Comparison of ENCODE assay signal across 8 cellular contexts in genomic region chr1:214604543-214604942, GRCh38. TPM values are rescaled to one million over a fixed set of nuclear protein-coding genes. Genes with fewer than 3 reads are reported as not detected.
DNase-seq lines count a peak whose midpoint lies in the region; FAIRE-seq and TF ChIP-seq lines count a peak whose summit lies in the region.

No MANE protein-coding gene starts in this region.

- no peak overlapping the region for H2BK12ac ChIP-seq in H1 (ENCODE audit: low read depth, low read length)

- peaks cover 4% of the 10 kb centered on the region for H3K9me3 Mint-ChIP-seq in activated CD4-positive, alpha-beta T cell treated with anti-CD3 and anti-CD28 coated beads, Interleukin-2, amount 10 ng/mL, durations not matched to agents 24 days and 14 days

- no peak overlapping the region for H2BK20ac ChIP-seq in H1 (ENCODE audit: low read length)

- H4K5ac ChIP-seq in H1 (ENCODE audit: insufficient read length, low read depth, low read length): no peak overlapping the region

- H2AK5ac ChIP-seq in H1 (ENCODE audit: low read depth, low read length): no peak overlapping the region

- peak in 1 of 2 experiments; percentile 27; a peak in 1 of 3 replicates for TF ChIP-seq POLR2A in H1 (IDR thresholded peaks at IDR 0.05; ENCODE audit: control extremely low read depth in 1 of 2, low read depth in 2 of 2, low read length in 2 of 2)
- TF ChIP-seq POLR2A in stomach (IDR thresholded peaks at IDR 0.05): no peak

- H3K27ac ChIP-seq in OCI-LY1 (ENCODE audit: low read depth, low read length, poor library complexity, severe bottlenecking) (no peak overlapping the region), H1 (ENCODE audit: low read depth, low read length) (no peak overlapping the region), stomach (no peak overlapping the region)

- no peak overlapping the region for H2BK5ac ChIP-seq in H1 (ENCODE audit: low read depth, low read length)

- H3K36me3 ChIP-seq in OCI-LY1 (ENCODE audit: insufficient read depth, low read length) (peaks cover 27% of the 10 kb centered on the region), H1 (ENCODE audit: control insufficient read depth in 2 of 4, insufficient read depth in 4 of 4, low read length in 3 of 4) (peaks cover 0 to 24% (median 5%) of the 10 kb centered on the region in 4 experiments; a peak in 5 of 8 replicates), stomach (no peaks in the 10 kb centered on the region)

- no peak overlapping the region for H3K18ac ChIP-seq in H1 (ENCODE audit: extremely low read depth, low read length)

- POLR2A ChIA-PET in H1 (lab: Charles Lee; ENCODE audit: partially characterized antibody): interaction anchor here (0.9 to 2.5 kb wide), 8 partner anchors 11 to 390 kb away, joined by 3 to 12 read pairs (median 3); partner anchors contain the start of gene PTPN14

- H2BK120ac ChIP-seq in H1 (replicated peaks; ENCODE audit: low read depth, low read length): no peak overlapping the region

- no peaks in the 10 kb centered on the region for H3K27me3 ChIP-seq in OCI-LY1 (ENCODE audit: insufficient read depth, low read length)
- no peaks in the 10 kb centered on the region for H3K27me3 ChIP-seq in H1 (replicated peaks in 1 of 4; ENCODE audit: control insufficient read depth in 3 of 4, extremely low read depth in 1 of 4, insufficient read depth in 3 of 4, low read length in 3 of 4)
- H3K27me3 ChIP-seq in stomach: no peaks in the 10 kb centered on the region

- TF ChIP-seq CTCF in OCI-LY1 (IDR thresholded peaks at IDR 0.05; ENCODE audit: low read length) (no peak), H1 (IDR thresholded peaks at IDR 0.05; ENCODE audit: control extremely low read depth in 1 of 3, insufficient read depth in 1 of 3, low read depth in 1 of 3, low read length in 3 of 3) (no peak), stomach (IDR thresholded peaks at IDR 0.05) (no peak)

- peaks cover 5% of the 10 kb centered on the region; the same call in 1 of the 2 replicates for H3K79me1 ChIP-seq in H1 (ENCODE audit: low read depth, low read length)

- no peak overlapping the region for H2BK15ac ChIP-seq in H1 (ENCODE audit: low read length)

- H3F3A ChIP-seq in OCI-LY1 (ENCODE audit: insufficient read depth, low read length): no peaks in the 10 kb centered on the region

- peaks cover 31% of the 10 kb centered on the region for H3K79me2 ChIP-seq in OCI-LY1 (ENCODE audit: insufficient read depth, low read length)
- peaks cover 34 to 56% of the 10 kb centered on the region in 2 experiments for H3K79me2 ChIP-seq in H1 (ENCODE audit: control insufficient read depth in 1 of 2, insufficient read depth in 2 of 2, low read length in 2 of 2)

- H3K9me3 ChIP-seq in OCI-LY1 (ENCODE audit: low read length): peaks cover 5% of the 10 kb centered on the region; the same call in 1 of the 2 replicates
- peaks cover 0 to 2% of the 10 kb centered on the region in 2 experiments; a peak in 1 of 4 replicates for H3K9me3 ChIP-seq in H1 (ENCODE audit: insufficient read depth in 2 of 2, low read depth in 1 of 2, low read length in 1 of 2)
- no peaks in the 10 kb centered on the region for H3K9me3 ChIP-seq in stomach

- CTCF ChIA-PET in H1 (lab: Charles Lee; ENCODE audit: partially characterized antibody): interaction anchor here (1.2 to 2.9 kb wide), 5 partner anchors 21 to 272 kb away, joined by 3 to 13 read pairs (median 4); no protein-coding TSS in a partner anchor

- H3K4me2 ChIP-seq in OCI-LY1 (ENCODE audit: low read length) (peak overlapping the region; percentile 78), H1 (ENCODE audit: insufficient read depth in 1 of 2, low read depth in 2 of 2, low read length in 2 of 2) (peak overlapping the region; percentile 91 to 92)

- DNase-seq in activated CD4-positive, alpha-beta T cell treated with anti-CD3 and anti-CD28 coated beads, Interleukin-2, amount 10 ng/mL, durations not matched to agents 24 days and 14 days: no peak
- no peak for DNase-seq in activated CD4-positive, alpha-beta T cell treated with anti-CD3 and anti-CD28 coated beads, Interleukin-2, amount 50 U/mL, for 4 hours
- DNase-seq in H1 (ENCODE audit: low read depth in 1 of 2, low spot score in 2 of 2) (no peak), renal cortical epithelial cell (ENCODE audit: low read depth) (peak; percentile 49), stomach (no peak), putamen (ENCODE audit: low spot score) (no peak)
- DNase-seq in stimulated activated CD4-positive, alpha-beta T cell treated with anti-CD3 and anti-CD28 coated beads, Interleukin-2, amount 100 ng/mL, for 48 hours: no peak

- H3K36me3 Mint-ChIP-seq in activated CD4-positive, alpha-beta T cell treated with anti-CD3 and anti-CD28 coated beads, Interleukin-2, amount 10 ng/mL, durations not matched to agents 24 days and 14 days (ENCODE audit: low read depth): peaks cover 18% of the 10 kb centered on the region

- no peak overlapping the region for H3K23ac ChIP-seq in H1 (ENCODE audit: insufficient read length)

- no peak for FAIRE-seq in H1 (lab: Jason Lieb, UNC)

- no peaks in the 10 kb centered on the region for H3K27me3 Mint-ChIP-seq in activated CD4-positive, alpha-beta T cell treated with anti-CD3 and anti-CD28 coated beads, Interleukin-2, amount 10 ng/mL, durations not matched to agents 24 days and 14 days

- no peak overlapping the region for H3K4ac ChIP-seq in H1 (replicated peaks; ENCODE audit: insufficient read length, low read depth, low read length)

- H4K8ac ChIP-seq in H1 (ENCODE audit: extremely low read depth, insufficient read depth, low read length): no peak overlapping the region

- TF ChIP-seq RAD21 in H1 (IDR thresholded peaks at IDR 0.05 in 1 of 2, conservative IDR thresholded peaks at IDR 0.05 in 1 of 2; ENCODE audit: low read depth in 2 of 2, low read length in 2 of 2): no peak

- peaks cover 19% of the 10 kb centered on the region for H3K4me1 ChIP-seq in OCI-LY1 (ENCODE audit: insufficient read depth, low read length, severe bottlenecking)
- peaks cover 0 to 2% (median under 1%) of the 10 kb centered on the region in 4 experiments; a peak in 2 of 7 replicates for H3K4me1 ChIP-seq in H1 (replicated peaks in 1 of 4; ENCODE audit: control insufficient read depth in 3 of 4, insufficient read depth in 4 of 4, low read length in 3 of 4)
- peaks cover 7 to 22% (median 17%) of the 10 kb centered on the region in 4 donors for H3K4me1 ChIP-seq in stomach

- H4K91ac ChIP-seq in H1 (replicated peaks; ENCODE audit: insufficient read length, low read length): no peak overlapping the region

- H3K14ac ChIP-seq in H1 (ENCODE audit: insufficient read length): no peak overlapping the region

- peak overlapping the region; percentile 88 for H3K9ac ChIP-seq in OCI-LY1 (ENCODE audit: low read length)
- H3K9ac ChIP-seq in H1 (replicated peaks in 1 of 4; ENCODE audit: extremely low read depth in 1 of 4, low read depth in 3 of 4, low read length in 3 of 4): peak overlapping the region in 2 of 4 experiments; percentile 40 to 85; a peak in 4 of 7 replicates

- H3K4me3 ChIP-seq in OCI-LY1 (ENCODE audit: low read depth, low read length, poor library complexity, severe bottlenecking): peak overlapping the region; percentile 81
- H3K4me3 ChIP-seq in H1 (ENCODE audit: extremely low read depth in 1 of 4, insufficient read depth in 2 of 4, low read depth in 3 of 4, low read length in 4 of 4): peak overlapping the region; percentile 84 to 95 (median 87); a peak in 7 of 8 replicates
- no peak overlapping the region for H3K4me3 ChIP-seq in stomach

- H3K9me2 ChIP-seq in OCI-LY1 (ENCODE audit: low read depth, low read length): no peaks in the 10 kb centered on the region

- H3K56ac ChIP-seq in H1 (replicated peaks; ENCODE audit: insufficient read length, low read depth, low read length): no peak overlapping the region

- peak overlapping the region; percentile 90 for H3K4me3 Mint-ChIP-seq in activated CD4-positive, alpha-beta T cell treated with anti-CD3 and anti-CD28 coated beads, Interleukin-2, amount 10 ng/mL, durations not matched to agents 24 days and 14 days

- no peaks in the 10 kb centered on the region for H4K20me1 ChIP-seq in OCI-LY1 (ENCODE audit: insufficient read depth, low read length)
- H4K20me1 ChIP-seq in H1 (replicated peaks in 1 of 2; ENCODE audit: control insufficient read depth in 1 of 2, insufficient read depth in 2 of 2, low read length in 2 of 2): peaks cover 0 to 1% of the 10 kb centered on the region in 2 experiments

- peaks cover 2% of the 10 kb centered on the region; the same call in 1 of the 2 replicates for H3K23me2 ChIP-seq in H1 (ENCODE audit: low read depth, low read length)

- H2AFZ ChIP-seq in OCI-LY1 (ENCODE audit: low read length): no peak overlapping the region
- H2AFZ ChIP-seq in H1 (ENCODE audit: low read length): no peak overlapping the region

- intact Hi-C loops in activated CD4-positive, alpha-beta T cell treated with anti-CD3 and anti-CD28 coated beads, Interleukin-2, amount 10 ng/mL, durations not matched to agents 24 days and 14 days (cut with micrococcal nuclease): loop anchor here (5.0 kb wide), 2 partner anchors 272 to 342 kb away; no protein-coding TSS in a partner anchor
- intact Hi-C loops in stomach (cut with DNase I; ENCODE audit: low total_unique reads): no loop called here

- H3K4me1 Mint-ChIP-seq in activated CD4-positive, alpha-beta T cell treated with anti-CD3 and anti-CD28 coated beads, Interleukin-2, amount 10 ng/mL, durations not matched to agents 24 days and 14 days: peaks cover 29% of the 10 kb centered on the region

- peak overlapping the region; percentile 97 for H3K27ac Mint-ChIP-seq in activated CD4-positive, alpha-beta T cell treated with anti-CD3 and anti-CD28 coated beads, Interleukin-2, amount 10 ng/mL, durations not matched to agents 24 days and 14 days

- TF ChIP-seq EP300 in H1 (IDR thresholded peaks at IDR 0.05; ENCODE audit: borderline replicate concordance in 1 of 2, low read depth in 2 of 2, low read length in 2 of 2) (no peak), stomach (IDR thresholded peaks at IDR 0.05) (no peak)

RNA-seq across cellular contexts. Expression of gene CENPF, which starts 1.5 kb away (rescaled TPM):
- total RNA-seq in activated CD4-positive, alpha-beta T cell treated with anti-CD3 and anti-CD28 coated beads, Interleukin-2, amount 10 ng/mL, durations not matched to agents 24 days and 14 days: 54.4 and 63.0 TPM in 2 replicates
- 170 and 175 TPM in 2 replicates for total RNA-seq in H1 (2021; fragmentation: NEBNext Ultra II Directional; extraction: Animal tissue kit (Norgen Biotek cat#: 25700))
- polyA plus RNA-seq in H1 (2011; rRNA removed): 10.0 and 13.7 TPM in 2 replicates
- 38.2 TPM for polyA plus RNA-seq in H1 (2011; cell fraction: cytosol; rRNA removed)
- polyA plus RNA-seq in H1 (2011; cell fraction: nucleus; rRNA removed): 41.1 TPM
- polyA plus RNA-seq in H1 (2012, experiment 1 of 2): 71.6 to 132 TPM (median 92.6 TPM) in 4 replicates
- polyA plus RNA-seq in H1 (2012, experiment 2 of 2): 4.1 TPM
- 79.3 TPM for polyA plus RNA-seq in H1 (2013, experiment 1 of 2)
- 70.9 TPM for polyA plus RNA-seq in H1 (2013, experiment 2 of 2)
- 41.5 and 53.5 TPM in 2 replicates for polyA minus RNA-seq in H1 (2011; rRNA and poly(A)+ RNA removed)
- polyA minus RNA-seq in H1 (2011; cell fraction: cytosol; rRNA and poly(A)+ RNA removed): 43.7 TPM
- polyA minus RNA-seq in H1 (2011; cell fraction: nucleus; rRNA and poly(A)+ RNA removed): 82.6 TPM
- total RNA-seq in renal cortical epithelial cell: 8.7 and 21.4 TPM in 2 replicates
- 10 to 100 TPM in 2 of 5 donors, 1 to 10 TPM in 3; 4.8 to 43.2 (median 8.2) TPM for total RNA-seq in stomach
- 1 to 10 TPM in 1 of 3 donors, under 1 TPM in 2; 0.15 to 8.8 (median 0.50) TPM for polyA plus RNA-seq in stomach

RNA-seq across cellular contexts. Expression of gene PTPN14, which starts 53.1 kb away (rescaled TPM):
- total RNA-seq in activated CD4-positive, alpha-beta T cell treated with anti-CD3 and anti-CD28 coated beads, Interleukin-2, amount 10 ng/mL, durations not matched to agents 24 days and 14 days: 29.7 and 29.9 TPM in 2 replicates
- total RNA-seq in H1 (2021; fragmentation: NEBNext Ultra II Directional; extraction: Animal tissue kit (Norgen Biotek cat#: 25700)): 77.4 and 93.6 TPM in 2 replicates
- polyA plus RNA-seq in H1 (2011; rRNA removed) (14.4 and 19.8 TPM in 2 replicates), stomach (1 to 10 TPM; 1.7 to 4.2 (median 2.6) TPM)
- 15.5 TPM for polyA plus RNA-seq in H1 (2011; cell fraction: cytosol; rRNA removed)
- polyA plus RNA-seq in H1 (2011; cell fraction: nucleus; rRNA removed): 38.0 TPM
- 11.9 to 20.9 TPM (median 16.0 TPM) in 4 replicates for polyA plus RNA-seq in H1 (2012, experiment 1 of 2)
- polyA plus RNA-seq in H1 (2012, experiment 2 of 2): 2.1 TPM
- 22.6 TPM for polyA plus RNA-seq in H1 (2013, experiment 1 of 2)
- 21.4 TPM for polyA plus RNA-seq in H1 (2013, experiment 2 of 2)
- polyA minus RNA-seq in H1 (2011; rRNA and poly(A)+ RNA removed): 76.1 and 85.9 TPM in 2 replicates
- 44.8 TPM for polyA minus RNA-seq in H1 (2011; cell fraction: cytosol; rRNA and poly(A)+ RNA removed)
- 80.0 TPM for polyA minus RNA-seq in H1 (2011; cell fraction: nucleus; rRNA and poly(A)+ RNA removed)
- total RNA-seq in renal cortical epithelial cell (34.7 and 114 TPM in 2 replicates), stomach (10 to 100 TPM in 4 of 5 donors, 1 to 10 TPM in 1; 5.5 to 44.6 (median 19.0) TPM)

Comparison
In these comparisons a context has a peak if more than half of its experiments do, and no peak if none do; other contexts are left out.
1. H3K4me3 ChIP-seq: peak in OCI-LY1 (single experiment) and H1 (4 of 4); none in stomach (0 of 4).